In genomic region chr22:42764895-42765363, GRCh38 we compare ENCODE assay signal across 24 cellular contexts. TPM values are rescaled to one million over a fixed set of nuclear protein-coding genes. Genes with fewer than 3 reads are reported as not detected.
DNase-seq lines count a peak whose midpoint lies in the region; ATAC-seq and TF ChIP-seq lines count a peak whose summit lies in the region.
"Had no signal": no experiment of that assay in that cellular context is flagged by ENCODE, and none has a peak within 500 bp of the region (broad histone marks: within the 10 kb centered on the region; RNA-seq: fewer than 3 reads in every experiment).

No MANE protein-coding gene starts in this region.

- H3K4me3 ChIP-seq in mucosa of descending colon (no peak overlapping the region), MG63 (no peak overlapping the region)
- H3K4me3 ChIP-seq: body of pancreas, dorsolateral prefrontal cortex, pancreas had no signal

- peak; percentile 51 for ATAC-seq in GM18868 (IDR thresholded peaks at IDR 0.05; ENCODE audit: unreplicated experiment)
- ATAC-seq in T-helper 17 cell = peak; percentile 21
- ATAC-seq in mucosa of descending colon = peak; percentile 22
- ATAC-seq in HG03565 (IDR thresholded peaks at IDR 0.05; ENCODE audit: unreplicated experiment) = no peak
- ATAC-seq in GM18870 (IDR thresholded peaks at IDR 0.05; ENCODE audit: unreplicated experiment) = no peak
- ATAC-seq: activated naive CD8-positive, alpha-beta T cell treated with anti-CD3 and anti-CD28 coated beads, Interleukin-2, amount 50 U/mL, for 24 hours; body of pancreas; HCT116; natural killer cell treated with Interleukin-12 subunit alpha and Interleukin-12 subunit beta and Interleukin-15 and Interleukin-18, amount 100 ng/mL, for 72 hours; pancreas; SK-N-SH treated with all-trans-retinoic acid at 6 μM for 48 hours had no signal

- TF ChIP-seq CTCF in mucosa of descending colon (IDR thresholded peaks at IDR 0.05) = no peak

- no peaks in the 10 kb centered on the region for H3K36me3 Mint-ChIP-seq in T-helper 17 cell (ENCODE audit: low read depth)
- H3K36me3 Mint-ChIP-seq: natural killer cell treated with Interleukin-12 subunit alpha and Interleukin-12 subunit beta and Interleukin-15 and Interleukin-18, amount 100 ng/mL, for 72 hours had no signal

- H3K4me1 ChIP-seq in mucosa of descending colon (ENCODE audit: low read depth) = peaks cover 4% of the 10 kb centered on the region

- H3K9me3 ChIP-seq in T-helper 17 cell (ENCODE audit: control insufficient read depth, low read length, poor library complexity, severe bottlenecking) (no peaks in the 10 kb centered on the region), mucosa of descending colon (no peaks in the 10 kb centered on the region), MG63 (no peaks in the 10 kb centered on the region)
- H3K9me3 ChIP-seq: BE2C, body of pancreas, pancreas had no signal

- DNase-seq in D341Med (ENCODE audit: low spot score) = peak; percentile 18
- no peak for DNase-seq in T-helper 17 cell
- DNase-seq in mucosa of descending colon = no peak
- DNase-seq in MG63 = no peak
- DNase-seq in NCI-H345 treated with DMSO at 0.1 percent for 48 hours (lab: John Stamatoyannopoulos, UW; ENCODE audit: unreplicated experiment) = no peak
- DNase-seq: activated CD4-positive, alpha-beta T cell treated with anti-CD3 and anti-CD28 coated beads for 4 hours; activated CD8-positive, alpha-beta memory T cell treated with anti-CD3 and anti-CD28 coated beads for 24 hours; activated naive CD8-positive, alpha-beta T cell treated with anti-CD3 and anti-CD28 coated beads, Interleukin-2, amount 50 U/mL, for 24 hours; BE2C; body of pancreas; dorsolateral prefrontal cortex; Kasumi-1; OCI-M1; pancreas; retina; small intestine; trophoblast cell had no signal

- no peak overlapping the region for H3K4me3 Mint-ChIP-seq in T-helper 17 cell
- H3K4me3 Mint-ChIP-seq: activated naive CD8-positive, alpha-beta T cell treated with anti-CD3 and anti-CD28 coated beads, Interleukin-2, amount 50 U/mL, for 24 hours; natural killer cell treated with Interleukin-12 subunit alpha and Interleukin-12 subunit beta and Interleukin-15 and Interleukin-18, amount 100 ng/mL, for 72 hours had no signal

- intact Hi-C loops in mucosa of descending colon (cut with DNase I, micrococcal nuclease) = no loop called here

- H3K36me3 ChIP-seq in mucosa of descending colon (ENCODE audit: low read depth) (no peaks in the 10 kb centered on the region), MG63 (no peaks in the 10 kb centered on the region)
- H3K36me3 ChIP-seq: BE2C, pancreas had no signal

- H3K4me1 Mint-ChIP-seq in T-helper 17 cell = peaks cover 2% of the 10 kb centered on the region

- peaks cover 22% of the 10 kb centered on the region for H3K27me3 Mint-ChIP-seq in T-helper 17 cell

- H3K27ac Mint-ChIP-seq in T-helper 17 cell = no peak overlapping the region
- H3K27ac Mint-ChIP-seq: activated naive CD8-positive, alpha-beta T cell treated with anti-CD3 and anti-CD28 coated beads, Interleukin-2, amount 50 U/mL, for 24 hours; natural killer cell treated with Interleukin-12 subunit alpha and Interleukin-12 subunit beta and Interleukin-15 and Interleukin-18, amount 100 ng/mL, for 72 hours had no signal

- no peaks in the 10 kb centered on the region for H3K27me3 ChIP-seq in MG63
- H3K27me3 ChIP-seq: BE2C, body of pancreas, dorsolateral prefrontal cortex, pancreas had no signal

RNA-seq across cellular contexts. Expression of gene A4GALT, which starts 44.3 kb away (rescaled TPM):
- total RNA-seq in T-helper 17 cell (not detected), mucosa of descending colon (10 to 100 TPM in 1 of 3 donors, 1 to 10 TPM in 2; 4.0 to 29.8 (median 9.3) TPM)
- 9.1 and 17.9 TPM in 2 replicates for total RNA-seq in MG63 (2014; rRNA removed; shearing (Covaris generic); ENCODE audit: low replicate concordance)
- total RNA-seq: T-helper 2 cell treated with Interferon-gamma antibody and Interleukin-4, amounts not matched to agents 100 ng/mL and 5 ng/mL, for 36 hours had no signal

Comparison
In these comparisons a context has a peak if more than half of its experiments do, and no peak if none do; other contexts are left out.
1. ATAC-seq: peak in GM18868 (single experiment), T-helper 17 cell (single experiment) and mucosa of descending colon (single experiment); none in HG03565 (single experiment) and GM18870 (single experiment).